In genomic region chr9:83967083-83967482, GRCh38 we compare ENCODE assay signal across 23 cellular contexts. TPM values are rescaled to one million over a fixed set of nuclear protein-coding genes. Genes with fewer than 3 reads are reported as not detected.
DNase-seq lines count a peak whose midpoint lies in the region; ATAC-seq and TF ChIP-seq lines count a peak whose summit lies in the region.
"Had no signal": no experiment of that assay in that cellular context is flagged by ENCODE, and none has a peak within 500 bp of the region (broad histone marks: within the 10 kb centered on the region; RNA-seq: fewer than 3 reads in every experiment).

No MANE protein-coding gene starts in this region.

- H3K4me3 ChIP-seq in Caco-2 (ENCODE audit: low read depth, low read length) = no peak overlapping the region
- H3K4me3 ChIP-seq: esophagus muscularis mucosa, SJSA1, transverse colon had no signal

- DNase-seq in DMS53 (lab: John Stamatoyannopoulos, UW) (peak; percentile 11), DMS53 treated with DMSO at 0.1 percent for 48 hours (lab: John Stamatoyannopoulos, UW; ENCODE audit: unreplicated experiment) (no peak), Caco-2 (no peak), mesothelial cell of epicardium (ENCODE audit: low spot score in 2 of 2, unreplicated experiment in 2 of 2) (no peak), cerebellar cortex (ENCODE audit: low spot score) (no peak), EL (no peak)
- no peak for DNase-seq in activated T-helper 1 cell treated with anti-CD3 and anti-CD28 coated beads, Interleukin-12 subunit alpha, Interleukin-12 subunit beta, Interleukin-2, Interleukin-4 antibody, amounts not matched to agents 30 ng/mL and 10 ng/mL and 1 ng/mL, durations not matched to agents 14 hours and 24 hours and 36 hours (ENCODE audit: low spot score)
- DNase-seq: activated CD8-positive, alpha-beta memory T cell treated with anti-CD3 and anti-CD28 coated beads, Interleukin-2, amount 50 U/mL, for 4 hours; activated naive CD4-positive, alpha-beta T cell treated with anti-CD3 and anti-CD28 coated beads for 36 hours; DMS79 treated with DMSO at 0.1 percent for 48 hours; HCEC 1CT; Karpas-422; NCI-H1105 treated with DMSO at 0.1 percent for 48 hours; NCI-H526; nucleus accumbens; right cardiac atrium; stimulated activated naive CD4-positive, alpha-beta T cell treated with Interleukin-2 at 50 U/mL for 16 hours; transverse colon had no signal

- no peaks in the 10 kb centered on the region for H3K27me3 ChIP-seq in Caco-2 (replicated peaks; ENCODE audit: control insufficient read depth, insufficient read depth, low read length)
- H3K27me3 ChIP-seq: esophagus muscularis mucosa, SJSA1, transverse colon had no signal

- H3K36me3 ChIP-seq in Caco-2 (ENCODE audit: control insufficient read depth, insufficient read depth, low read length) = no peaks in the 10 kb centered on the region

- no peaks in the 10 kb centered on the region for H3K27me3 Mint-ChIP-seq in Caco-2 (ENCODE audit: insufficient read depth, unreplicated experiment)
- no peaks in the 10 kb centered on the region for H3K27me3 Mint-ChIP-seq in activated T-helper 1 cell treated with anti-CD3 and anti-CD28 coated beads, Interleukin-12 subunit alpha, Interleukin-12 subunit beta, Interleukin-2, Interleukin-4 antibody, amounts not matched to agents 30 ng/mL and 10 ng/mL and 1 ng/mL, durations not matched to agents 14 hours and 24 hours and 36 hours (ENCODE audit: insufficient read depth)
- no peaks in the 10 kb centered on the region for H3K27me3 Mint-ChIP-seq in mesothelial cell of epicardium (ENCODE audit: low read depth)

- no peak for ATAC-seq in GM19397 (IDR thresholded peaks at IDR 0.05; ENCODE audit: unreplicated experiment)
- ATAC-seq: activated CD4-positive, CD25-positive, alpha-beta regulatory T cell treated with anti-CD3 and anti-CD28 coated beads, Interleukin-2, amount 50 U/mL, for 24 hours; left lobe of liver; right cardiac atrium had no signal

- POLR2A ChIA-PET in Caco-2 (lab: Charles Lee) = no interaction called here

- CTCF ChIA-PET in Caco-2 (lab: Charles Lee) = no interaction called here

- BruUV-seq in Caco-2 (replicated peaks; lab: Mats Ljungman, UMichigan) = no TSS peak

- H3K9me3 ChIP-seq in Caco-2 = no peaks in the 10 kb centered on the region
- H3K9me3 ChIP-seq: esophagus muscularis mucosa, SJSA1, transverse colon had no signal

- H3K27ac Mint-ChIP-seq in Caco-2 (ENCODE audit: unreplicated experiment) (peak overlapping the region; percentile 62), mesothelial cell of epicardium (peak overlapping the region; percentile 57)
- peak overlapping the region; percentile 31 for H3K27ac Mint-ChIP-seq in activated T-helper 1 cell treated with anti-CD3 and anti-CD28 coated beads, Interleukin-12 subunit alpha, Interleukin-12 subunit beta, Interleukin-2, Interleukin-4 antibody, amounts not matched to agents 30 ng/mL and 10 ng/mL and 1 ng/mL, durations not matched to agents 14 hours and 24 hours and 36 hours
- H3K27ac Mint-ChIP-seq: activated naive CD4-positive, alpha-beta T cell treated with anti-CD3 and anti-CD28 coated beads for 36 hours had no signal

- intact Hi-C loops in Caco-2 (cut with micrococcal nuclease; ENCODE audit: unreplicated experiment) = no loop called here
- intact Hi-C loops in activated T-helper 1 cell treated with anti-CD3 and anti-CD28 coated beads, Interleukin-12 subunit alpha, Interleukin-12 subunit beta, Interleukin-2, Interleukin-4 antibody, amounts not matched to agents 30 ng/mL and 10 ng/mL and 1 ng/mL, durations not matched to agents 14 hours and 24 hours and 36 hours (cut with micrococcal nuclease) = loop anchor here (1.0 kb wide), 1 partner anchor 11 kb away; no protein-coding TSS in a partner anchor

- H3K9me3 Mint-ChIP-seq in Caco-2 (ENCODE audit: unreplicated experiment) = no peaks in the 10 kb centered on the region
- H3K9me3 Mint-ChIP-seq in activated T-helper 1 cell treated with anti-CD3 and anti-CD28 coated beads, Interleukin-12 subunit alpha, Interleukin-12 subunit beta, Interleukin-2, Interleukin-4 antibody, amounts not matched to agents 30 ng/mL and 10 ng/mL and 1 ng/mL, durations not matched to agents 14 hours and 24 hours and 36 hours = no peaks in the 10 kb centered on the region
- no peaks in the 10 kb centered on the region for H3K9me3 Mint-ChIP-seq in mesothelial cell of epicardium
- H3K9me3 Mint-ChIP-seq: activated naive CD4-positive, alpha-beta T cell treated with anti-CD3 and anti-CD28 coated beads for 36 hours had no signal

- H3K4me1 Mint-ChIP-seq in Caco-2 (ENCODE audit: low read depth, unreplicated experiment) = peaks cover 6% of the 10 kb centered on the region
- H3K4me1 Mint-ChIP-seq in activated T-helper 1 cell treated with anti-CD3 and anti-CD28 coated beads, Interleukin-12 subunit alpha, Interleukin-12 subunit beta, Interleukin-2, Interleukin-4 antibody, amounts not matched to agents 30 ng/mL and 10 ng/mL and 1 ng/mL, durations not matched to agents 14 hours and 24 hours and 36 hours (ENCODE audit: low read depth) = peaks cover 29% of the 10 kb centered on the region
- peaks cover 2% of the 10 kb centered on the region for H3K4me1 Mint-ChIP-seq in mesothelial cell of epicardium

- peaks cover 2% of the 10 kb centered on the region; the same call in 1 of the 2 replicates for H3K4me1 ChIP-seq in Caco-2

- TF ChIP-seq CTCF in Caco-2 (IDR thresholded peaks at IDR 0.05; ENCODE audit: insufficient read depth in 1 of 2, low read depth in 1 of 2, low read length in 1 of 2, severe bottlenecking in 1 of 2, unreplicated experiment in 1 of 2) (no peak), mesothelial cell of epicardium (IDR thresholded peaks at IDR 0.05; ENCODE audit: unreplicated experiment) (no peak)

- H3K36me3 Mint-ChIP-seq in Caco-2 (ENCODE audit: insufficient read depth, unreplicated experiment) (peaks cover 98% of the 10 kb centered on the region), mesothelial cell of epicardium (peaks cover 43% of the 10 kb centered on the region)
- H3K36me3 Mint-ChIP-seq in activated T-helper 1 cell treated with anti-CD3 and anti-CD28 coated beads, Interleukin-12 subunit alpha, Interleukin-12 subunit beta, Interleukin-2, Interleukin-4 antibody, amounts not matched to agents 30 ng/mL and 10 ng/mL and 1 ng/mL, durations not matched to agents 14 hours and 24 hours and 36 hours (ENCODE audit: low read depth) = peaks cover 55% of the 10 kb centered on the region

- H3K4me3 Mint-ChIP-seq in Caco-2 (ENCODE audit: unreplicated experiment) (no peak overlapping the region), mesothelial cell of epicardium (no peak overlapping the region)
- H3K4me3 Mint-ChIP-seq in activated T-helper 1 cell treated with anti-CD3 and anti-CD28 coated beads, Interleukin-12 subunit alpha, Interleukin-12 subunit beta, Interleukin-2, Interleukin-4 antibody, amounts not matched to agents 30 ng/mL and 10 ng/mL and 1 ng/mL, durations not matched to agents 14 hours and 24 hours and 36 hours = no peak overlapping the region
- H3K4me3 Mint-ChIP-seq: activated naive CD4-positive, alpha-beta T cell treated with anti-CD3 and anti-CD28 coated beads for 36 hours had no signal

RNA-seq across cellular contexts. Expression of gene HNRNPK, which starts 12.9 kb away (rescaled TPM):
- total RNA-seq in Caco-2 (2022) = 476 and 485 TPM in 2 replicates
- 861 and 865 TPM in 2 replicates for total RNA-seq in activated T-helper 1 cell treated with anti-CD3 and anti-CD28 coated beads, Interleukin-12 subunit alpha, Interleukin-12 subunit beta, Interleukin-2, Interleukin-4 antibody, amounts not matched to agents 30 ng/mL and 10 ng/mL and 1 ng/mL, durations not matched to agents 14 hours and 24 hours and 36 hours
- 672 to 696 TPM (median 682 TPM) in 3 replicates for total RNA-seq in mesothelial cell of epicardium

RNA-seq across cellular contexts. Expression of gene RMI1, which starts 13.5 kb away (rescaled TPM):
- 10.2 and 10.8 TPM in 2 replicates for total RNA-seq in Caco-2 (2022)
- total RNA-seq in activated T-helper 1 cell treated with anti-CD3 and anti-CD28 coated beads, Interleukin-12 subunit alpha, Interleukin-12 subunit beta, Interleukin-2, Interleukin-4 antibody, amounts not matched to agents 30 ng/mL and 10 ng/mL and 1 ng/mL, durations not matched to agents 14 hours and 24 hours and 36 hours = 25.6 and 27.4 TPM in 2 replicates
- 8.8 to 9.8 TPM (median 9.2 TPM) in 3 replicates for total RNA-seq in mesothelial cell of epicardium

RNA-seq across cellular contexts. Expression of gene KIF27, which starts 45.9 kb away (rescaled TPM):
- total RNA-seq in Caco-2 (2022) (1.8 and 2.0 TPM in 2 replicates), mesothelial cell of epicardium (11.6 to 13.7 TPM (median 13.2 TPM) in 3 replicates)
- 2.9 TPM in 2 replicates for total RNA-seq in activated T-helper 1 cell treated with anti-CD3 and anti-CD28 coated beads, Interleukin-12 subunit alpha, Interleukin-12 subunit beta, Interleukin-2, Interleukin-4 antibody, amounts not matched to agents 30 ng/mL and 10 ng/mL and 1 ng/mL, durations not matched to agents 14 hours and 24 hours and 36 hours
